Comparison of ENCODE assay signal across 1 cellular context in genomic region chr7:130048906-130049305, GRCh38.
TF ChIP-seq lines count a peak whose summit lies in the region.

No MANE protein-coding gene starts in this region.

TF ChIP-seq in K562, 482 proteins besides CTCF, POLR2A, EP300 and RAD21 (continued from another document):
- TF ChIP-seq CBFA2T2 (conservative IDR thresholded peaks at IDR 0.05) (no peak), ETS2 (tag; IDR thresholded peaks at IDR 0.05; ENCODE audit: borderline replicate concordance, poor library complexity, severe bottlenecking) (no peak)
- TF ChIP-seq, protein P1, sequence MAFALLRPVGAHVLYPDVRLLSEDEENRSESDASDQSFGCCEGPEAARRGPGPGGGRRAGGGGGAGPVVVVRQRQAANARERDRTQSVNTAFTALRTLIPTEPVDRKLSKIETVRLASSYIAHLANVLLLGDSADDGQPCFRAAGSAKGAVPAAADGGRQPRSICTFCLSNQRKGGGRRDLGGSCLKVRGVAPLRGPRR (CRISPR knock-in tag; IDR thresholded peaks at IDR 0.05) = 0 out of 2 replicates have a peak, but pooled peaks have one; percentile 10
